1 cellular context compared by ENCODE assay signal in the genomic region with DNA sequence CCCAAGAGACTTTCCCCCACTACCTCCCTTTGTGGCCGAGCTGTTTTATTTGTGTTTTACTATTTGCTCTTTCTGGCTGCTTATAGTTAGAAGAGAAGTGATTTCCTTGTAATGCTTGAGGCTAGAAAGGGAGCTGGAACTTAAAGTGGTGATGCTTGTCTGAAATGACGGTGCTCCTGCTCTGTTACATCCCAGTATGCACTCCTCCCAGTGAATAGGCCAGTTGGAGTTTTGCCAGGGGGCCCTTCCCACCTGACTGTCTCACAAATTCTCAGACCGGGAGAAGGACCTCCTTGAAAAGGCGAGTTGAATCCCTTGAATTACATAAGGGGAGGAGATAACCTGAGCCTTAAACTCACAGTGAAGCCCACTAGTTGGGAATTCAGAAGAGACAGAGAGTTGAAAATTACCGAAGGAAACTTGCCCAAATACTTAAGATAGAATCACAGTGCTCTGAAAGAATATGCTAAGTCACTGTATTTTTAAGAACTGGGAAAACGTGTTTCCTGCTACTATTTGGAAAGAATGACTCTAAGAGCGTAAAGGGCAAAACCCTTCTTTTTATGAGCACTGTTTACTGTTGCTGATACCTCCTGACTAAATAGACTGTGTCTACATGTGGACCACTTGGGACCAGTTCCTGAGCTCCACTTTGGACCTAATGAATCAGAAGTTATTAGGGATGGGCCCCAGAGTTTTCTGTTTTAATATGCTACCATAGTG.
A peak's percentile ranks its signal among the peaks of the same experiment; 100 is the strongest.
TF ChIP-seq lines count a peak whose summit lies in the region.

No MANE protein-coding gene starts in this region.

TF ChIP-seq in K562, 482 proteins besides CTCF, POLR2A, EP300 and RAD21:
- TF ChIP-seq IFI16 (CRISPR knock-in tag; IDR thresholded peaks at IDR 0.05) (no peak), MAFG (tag; conservative IDR thresholded peaks at IDR 0.05) (peak; percentile 35; the same call in 1 of the 2 replicates), FOXK1 (CRISPR knock-in tag; IDR thresholded peaks at IDR 0.05; ENCODE audit: borderline replicate concordance) (no peak), C11orf30 (IDR thresholded peaks at IDR 0.05; ENCODE audit: low read depth) (peak; percentile 41), HIVEP1 (CRISPR knock-in tag; IDR thresholded peaks at IDR 0.05) (no peak), ZNF316 (IDR thresholded peaks at IDR 0.05) (0 out of 2 replicates have a peak, but pooled peaks have one; percentile 16), NFIC (IDR thresholded peaks at IDR 0.05) (peak; percentile 24; the same call in 1 of the 2 replicates), NFE2 (IDR thresholded peaks at IDR 0.05; ENCODE audit: low read depth) (peak; percentile 18; the same call in 1 of the 2 replicates)
